In genomic region chrX:2701600-2701999, GRCh38 we compare ENCODE assay signal across 12 cellular contexts. TPM values are rescaled to one million over a fixed set of nuclear protein-coding genes. Genes with fewer than 3 reads are reported as not detected.
A peak's percentile ranks its signal among the peaks of the same experiment; 100 is the strongest.
DNase-seq lines count a peak whose midpoint lies in the region; ATAC-seq and TF ChIP-seq lines count a peak whose summit lies in the region.
"Had no signal": no experiment of that assay in that cellular context is flagged by ENCODE, and none has a peak within 500 bp of the region (broad histone marks: within the 10 kb centered on the region; RNA-seq: fewer than 3 reads in every experiment).

No MANE protein-coding gene starts in this region.

- H3K4me1 Mint-ChIP-seq in memory B cell: peaks cover 43% of the 10 kb centered on the region

- peak overlapping the region; percentile 70 for H3K4me3 Mint-ChIP-seq in memory B cell

- no peaks in the 10 kb centered on the region for H3K27me3 Mint-ChIP-seq in memory B cell

- peaks cover 14% of the 10 kb centered on the region for H3K36me3 Mint-ChIP-seq in memory B cell

- H3K27ac ChIP-seq in SJCRH30 (no peak overlapping the region), suprapubic skin (no peak overlapping the region)
- H3K27ac ChIP-seq: brain microvascular endothelial cell had no signal

- no peak for TF ChIP-seq POLR2A in suprapubic skin (IDR thresholded peaks at IDR 0.05)

- no peak for TF ChIP-seq CTCF in suprapubic skin (IDR thresholded peaks at IDR 0.05)

- peaks cover 7% of the 10 kb centered on the region for H3K9me3 Mint-ChIP-seq in memory B cell

- 58% methylated on average over 6 of the region's 6 CpGs for WGBS in suprapubic skin

- H3K4me1 ChIP-seq in SJCRH30 (peaks cover 12% of the 10 kb centered on the region), suprapubic skin (peaks cover 83% of the 10 kb centered on the region)

- peak; percentile 26 for ATAC-seq in GM21737 (IDR thresholded peaks at IDR 0.05; ENCODE audit: unreplicated experiment)
- peak; percentile 64 for ATAC-seq in memory B cell (ENCODE audit: low read depth)

- DNase-seq in D341Med (ENCODE audit: low spot score) (peak; percentile 78), SJCRH30 (peak; percentile 80 to 87), memory B cell (ENCODE audit: low spot score in 2 of 2) (no peak), suprapubic skin (ENCODE audit: low spot score in 2 of 2) (no peak), MG63 (no peak)
- DNase-seq in activated CD4-positive, alpha-beta T cell treated with anti-CD3 and anti-CD28 coated beads, Interleukin-2, amount 50 U/mL, for 4 hours: no peak
- DNase-seq in activated effector memory CD4-positive, alpha-beta T cell treated with Interleukin-2 at 50 U/mL for 16 hours: no peak
- DNase-seq: brain microvascular endothelial cell; NK-92 treated with Interleukin-12 subunit alpha and Interleukin-12 subunit beta, amount 100 ng/mL, for 24 hours had no signal

- H3K36me3 ChIP-seq in SJCRH30 (peaks cover 2% of the 10 kb centered on the region), suprapubic skin (no peaks in the 10 kb centered on the region), MG63 (peaks cover 71% of the 10 kb centered on the region)

- no peaks in the 10 kb centered on the region for H3K9me3 ChIP-seq in SJCRH30 (replicated peaks)
- H3K9me3 ChIP-seq in suprapubic skin: no peaks in the 10 kb centered on the region
- no peaks in the 10 kb centered on the region for H3K9me3 ChIP-seq in MG63

- TF ChIP-seq EP300 in suprapubic skin (IDR thresholded peaks at IDR 0.05): no peak

- no peak overlapping the region for H3K4me3 ChIP-seq in SJCRH30
- H3K4me3 ChIP-seq in suprapubic skin: no peak overlapping the region
- no peak overlapping the region for H3K4me3 ChIP-seq in MG63

- H3K27ac Mint-ChIP-seq in memory B cell: peak overlapping the region; percentile 4

- H3K27me3 ChIP-seq in SJCRH30 (no peaks in the 10 kb centered on the region), suprapubic skin (no peaks in the 10 kb centered on the region), MG63 (no peaks in the 10 kb centered on the region)
- H3K27me3 ChIP-seq: brain microvascular endothelial cell had no signal

RNA-seq across cellular contexts. Expression of gene CD99, which starts 10.5 kb away (rescaled TPM):
- total RNA-seq in SJCRH30 (2014; rRNA removed; shearing (Covaris generic)): 156 and 166 TPM in 2 replicates
- total RNA-seq in suprapubic skin: 100 to 1,000 TPM; 162 to 192 (median 179) TPM
- total RNA-seq in MG63 (2014; rRNA removed; shearing (Covaris generic); ENCODE audit: low replicate concordance): 582 and 695 TPM in 2 replicates

RNA-seq across cellular contexts. Expression of gene XG, which starts 50.2 kb away (rescaled TPM):
- total RNA-seq in SJCRH30 (2014; rRNA removed; shearing (Covaris generic)): not detected in 2 replicates
- total RNA-seq in suprapubic skin: 10 to 100 TPM; 17.7 to 75.4 (median 38.7) TPM
- 1.3 TPM in 1 of 2 replicates, not detected in the other for total RNA-seq in MG63 (2014; rRNA removed; shearing (Covaris generic); ENCODE audit: low replicate concordance)
- total RNA-seq: glomerular endothelial cell, HT1080 had no signal

Comparison
In these comparisons a context has a peak if more than half of its experiments do, and no peak if none do; other contexts are left out.
1. DNase-seq: peak in D341Med (single experiment) and SJCRH30 (2 of 2); none in memory B cell (0 of 2), suprapubic skin (0 of 2), MG63 (single experiment), activated CD4-positive, alpha-beta T cell treated with anti-CD3 and anti-CD28 coated beads, Interleukin-2, amount 50 U/mL, for 4 hours (0 of 2) and activated effector memory CD4-positive, alpha-beta T cell treated with Interleukin-2 at 50 U/mL for 16 hours (single experiment).